ENCODE assay signal across 9 cellular contexts in the genomic region with DNA sequence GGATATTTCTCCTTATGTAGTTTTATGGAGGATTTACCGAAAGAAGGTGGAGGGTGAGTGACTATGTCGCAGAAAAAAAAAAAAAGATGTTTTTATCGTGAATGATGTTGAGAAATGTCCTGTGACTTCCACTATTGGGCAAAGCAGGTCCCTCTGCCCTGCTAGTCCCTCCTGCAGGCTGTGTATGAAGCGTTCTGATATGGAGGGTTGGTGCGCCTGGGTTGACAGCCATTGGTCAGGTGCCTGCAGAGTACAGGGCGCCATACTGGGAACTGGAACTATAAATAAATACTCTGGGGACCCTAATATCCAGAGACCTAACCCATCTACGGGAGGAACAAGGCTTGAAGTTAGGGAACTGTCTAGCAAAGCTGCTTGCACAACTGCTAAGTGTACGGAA. TPM values are rescaled to one million over a fixed set of nuclear protein-coding genes. Genes with fewer than 3 reads are reported as not detected.
DNase-seq lines count a peak whose midpoint lies in the region; ATAC-seq and TF ChIP-seq lines count a peak whose summit lies in the region.
"Had no signal": no experiment of that assay in that cellular context is flagged by ENCODE, and none has a peak within 500 bp of the region (broad histone marks: within the 10 kb centered on the region; RNA-seq: fewer than 3 reads in every experiment).

No MANE protein-coding gene starts in this region.

- no peaks in the 10 kb centered on the region for H3K9me3 Mint-ChIP-seq in activated T-cell treated with anti-CD3 and anti-CD28 coated beads, Interleukin-2, amount 50 U/mL, for 24 hours
- H3K9me3 Mint-ChIP-seq in activated CD4-positive, alpha-beta memory T cell treated with anti-CD3 and anti-CD28 coated beads for 36 hours: no peaks in the 10 kb centered on the region

- H3K4me3 ChIP-seq in iPS-15b (ENCODE audit: low read depth, low read length) (peak overlapping the region; percentile 61), suprapubic skin (peak overlapping the region; percentile 70), transverse colon (peak overlapping the region in 2 of 4 donors; percentile 90 to 92)

- ATAC-seq in GM21825 (IDR thresholded peaks at IDR 0.05; ENCODE audit: unreplicated experiment): no peak

- intact Hi-C loops in activated CD4-positive, alpha-beta memory T cell treated with anti-CD3 and anti-CD28 coated beads for 36 hours (cut with micrococcal nuclease): loop anchor here (2.0 to 10.0 kb wide), 3 partner anchors 30 to 688 kb away; a partner anchor contains a TSS
- intact Hi-C loops in transverse colon (cut with DNase I; ENCODE audit: low total_unique reads): no loop called here

- H3K4me1 Mint-ChIP-seq in activated T-cell treated with anti-CD3 and anti-CD28 coated beads, Interleukin-2, amount 50 U/mL, for 24 hours (ENCODE audit: low read depth): peaks cover 62% of the 10 kb centered on the region
- H3K4me1 Mint-ChIP-seq in activated CD4-positive, alpha-beta memory T cell treated with anti-CD3 and anti-CD28 coated beads for 36 hours (ENCODE audit: low read depth): peaks cover 53% of the 10 kb centered on the region

- H3K36me3 Mint-ChIP-seq in activated T-cell treated with anti-CD3 and anti-CD28 coated beads, Interleukin-2, amount 50 U/mL, for 24 hours (ENCODE audit: low read depth): peaks cover 8% of the 10 kb centered on the region
- H3K36me3 Mint-ChIP-seq in activated CD4-positive, alpha-beta memory T cell treated with anti-CD3 and anti-CD28 coated beads for 36 hours: peaks cover 4% of the 10 kb centered on the region

- H3K9ac ChIP-seq in iPS-15b (ENCODE audit: low read depth, low read length): no peak overlapping the region

- H3K27ac Mint-ChIP-seq in activated T-cell treated with anti-CD3 and anti-CD28 coated beads, Interleukin-2, amount 50 U/mL, for 24 hours: peak overlapping the region; percentile 86
- H3K27ac Mint-ChIP-seq in activated CD4-positive, alpha-beta memory T cell treated with anti-CD3 and anti-CD28 coated beads for 36 hours: peak overlapping the region; percentile 70

- CTCF ChIA-PET in activated CD4-positive, alpha-beta memory T cell treated with anti-CD3 and anti-CD28 coated beads for 36 hours (lab: Charles Lee): interaction anchor here (0.5 to 2.3 kb wide), 3 partner anchors 10 to 86 kb away, joined by 3 to 14 read pairs (median 10); no protein-coding TSS in a partner anchor

- H3K27me3 ChIP-seq in iPS-15b (ENCODE audit: control insufficient read depth, insufficient read depth, low read length) (peaks cover 29% of the 10 kb centered on the region), suprapubic skin (no peaks in the 10 kb centered on the region), transverse colon (no peaks in the 10 kb centered on the region)

- in situ Hi-C loops in transverse colon (cut with MboI; ENCODE audit: low pct_ligation_motif_present in 1 of 4, low pct_unique_long_range_greater_than_20kb in 1 of 4, low sequenced_read_pairs in 3 of 4): no loop called here

- 78% methylated on average over 8 of the region's 8 CpGs for WGBS in suprapubic skin
- 83 to 85% methylated on average over 7 to 8 of the region's 8 CpGs for WGBS in transverse colon (ENCODE audit: low coverage in 1 of 2), 2 donors

- H3K27ac ChIP-seq in suprapubic skin (no peak overlapping the region), transverse colon (peak overlapping the region in 1 of 4 donors; percentile 22)

- H3K4me1 ChIP-seq in iPS-15b (ENCODE audit: control insufficient read depth, insufficient read depth, low read length): peaks cover 3% of the 10 kb centered on the region
- H3K4me1 ChIP-seq in suprapubic skin: peaks cover 30% of the 10 kb centered on the region
- peaks cover 0 to 29% (median 18%) of the 10 kb centered on the region in 4 donors for H3K4me1 ChIP-seq in transverse colon

- TF ChIP-seq EP300 in suprapubic skin (IDR thresholded peaks at IDR 0.05) (no peak), transverse colon (IDR thresholded peaks at IDR 0.05; ENCODE audit: low read depth) (no peak)

- TF ChIP-seq POLR2A in suprapubic skin (IDR thresholded peaks at IDR 0.05) (no peak), transverse colon (IDR thresholded peaks at IDR 0.05) (no peak)

- no peaks in the 10 kb centered on the region for H3K27me3 Mint-ChIP-seq in activated T-cell treated with anti-CD3 and anti-CD28 coated beads, Interleukin-2, amount 50 U/mL, for 24 hours
- no peaks in the 10 kb centered on the region for H3K27me3 Mint-ChIP-seq in activated CD4-positive, alpha-beta memory T cell treated with anti-CD3 and anti-CD28 coated beads for 36 hours

- no peaks in the 10 kb centered on the region for H3K9me3 ChIP-seq in iPS-15b (ENCODE audit: control insufficient read depth, insufficient read depth, low read length)
- no peaks in the 10 kb centered on the region for H3K9me3 ChIP-seq in suprapubic skin
- no peaks in the 10 kb centered on the region for H3K9me3 ChIP-seq in transverse colon

- POLR2A ChIA-PET in activated CD4-positive, alpha-beta memory T cell treated with anti-CD3 and anti-CD28 coated beads for 36 hours (lab: Charles Lee): interaction anchor here (0.5 to 2.3 kb wide), 3 partner anchors 9 to 74 kb away, joined by 3 to 11 read pairs (median 5); no protein-coding TSS in a partner anchor

- TF ChIP-seq CTCF in suprapubic skin (IDR thresholded peaks at IDR 0.05): no peak
- no peak for TF ChIP-seq CTCF in transverse colon (IDR thresholded peaks at IDR 0.05)

- H3K36me3 ChIP-seq in iPS-15b (ENCODE audit: control insufficient read depth, insufficient read depth, low read length) (no peaks in the 10 kb centered on the region), suprapubic skin (no peaks in the 10 kb centered on the region), transverse colon (no peaks in the 10 kb centered on the region)

- H3K4me3 Mint-ChIP-seq in activated T-cell treated with anti-CD3 and anti-CD28 coated beads, Interleukin-2, amount 50 U/mL, for 24 hours: peak overlapping the region; percentile 83
- peak overlapping the region; percentile 76 for H3K4me3 Mint-ChIP-seq in activated CD4-positive, alpha-beta memory T cell treated with anti-CD3 and anti-CD28 coated beads for 36 hours

- peak; percentile 35 for DNase-seq in activated T-cell treated with anti-CD3 and anti-CD28 coated beads, Interleukin-2, amount 50 U/mL, for 24 hours
- no peak for DNase-seq in activated T-cell treated with anti-CD3 and anti-CD28 coated beads for 4 hours
- peak; percentile 24 for DNase-seq in activated CD4-positive, alpha-beta memory T cell treated with anti-CD3 and anti-CD28 coated beads for 36 hours
- peak; percentile 51 to 54 for DNase-seq in suprapubic skin (ENCODE audit: low spot score in 2 of 2)
- DNase-seq in transverse colon: no peak
- DNase-seq in NCI-H146 (lab: John Stamatoyannopoulos, UW): no peak
- DNase-seq: NCI-H2171 treated with DMSO at 0.1 percent for 48 hours had no signal

RNA-seq across cellular contexts. Expression of a gene that starts 1.5 kb away (rescaled TPM):
- total RNA-seq in activated CD4-positive, alpha-beta memory T cell treated with anti-CD3 and anti-CD28 coated beads for 36 hours: 10 to 100 TPM; 12.5 to 14.7 TPM
- 10 to 100 TPM; 16.2 to 22.6 (median 21.4) TPM for total RNA-seq in suprapubic skin
- total RNA-seq in transverse colon: 10 to 100 TPM; 18.4 to 51.3 (median 32.9) TPM

RNA-seq across cellular contexts. Expression of a gene that starts 34.9 kb away (rescaled TPM):
- total RNA-seq in activated CD4-positive, alpha-beta memory T cell treated with anti-CD3 and anti-CD28 coated beads for 36 hours: under 1 TPM in 1 of 2 experiments, not detected in 1; 0.10 TPM
- total RNA-seq in suprapubic skin (1 to 10 TPM in 3 of 4 donors, under 1 TPM in 1; 0.76 to 1.9 (median 1.6) TPM), transverse colon (under 1 TPM in 3 of 4 donors, not detected in 1; under 0.01 to 0.20 (median 0.16) TPM)

Comparison
In these comparisons a context has a peak if more than half of its experiments do, and no peak if none do; other contexts are left out.
1. DNase-seq: peak in activated T-cell treated with anti-CD3 and anti-CD28 coated beads, Interleukin-2, amount 50 U/mL, for 24 hours (single experiment), activated CD4-positive, alpha-beta memory T cell treated with anti-CD3 and anti-CD28 coated beads for 36 hours (single experiment) and suprapubic skin (2 of 2); none in activated T-cell treated with anti-CD3 and anti-CD28 coated beads for 4 hours (single experiment), transverse colon (single experiment) and NCI-H146 (single experiment).